26 cellular contexts compared by ENCODE assay signal in genomic region chr15:84606653-84607120, GRCh38. TPM values are rescaled to one million over a fixed set of nuclear protein-coding genes. Genes with fewer than 3 reads are reported as not detected.
DNase-seq lines count a peak whose midpoint lies in the region; ATAC-seq and TF ChIP-seq lines count a peak whose summit lies in the region.
"Had no signal": no experiment of that assay in that cellular context is flagged by ENCODE, and none has a peak within 500 bp of the region (broad histone marks: within the 10 kb centered on the region; RNA-seq: fewer than 3 reads in every experiment).

No MANE protein-coding gene starts in this region.

- H3K36me3 ChIP-seq in sigmoid colon (peaks cover 0 to 40% (median 2%) of the 10 kb centered on the region in 4 donors), left lung (peaks cover 0 to 13% of the 10 kb centered on the region in 2 donors)

- no peak overlapping the region for H3K4me3 ChIP-seq in sigmoid colon
- no peak overlapping the region for H3K4me3 ChIP-seq in left lung
- H3K4me3 ChIP-seq: adrenal gland, dorsolateral prefrontal cortex, psoas muscle, spleen had no signal

- H3K27me3 ChIP-seq in sigmoid colon (no peaks in the 10 kb centered on the region), left lung (no peaks in the 10 kb centered on the region)
- H3K27me3 ChIP-seq: adrenal gland, dorsolateral prefrontal cortex, foreskin keratinocyte, spleen had no signal

- no peak for TF ChIP-seq POLR2A in sigmoid colon (IDR thresholded peaks at IDR 0.05)

- intact Hi-C loops in left colon (cut with DNase I, micrococcal nuclease) (no loop called here), sigmoid colon (cut with DNase I) (no loop called here), left lung (cut with DNase I) (no loop called here)

- 20 to 65% methylated on average over 8 of the region's 8 CpGs for WGBS in sigmoid colon, 2 donors

- H3K27ac ChIP-seq in sigmoid colon, result no peak overlapping the region
- no peak overlapping the region for H3K27ac ChIP-seq in left lung
- H3K27ac ChIP-seq: adrenal gland, dorsolateral prefrontal cortex, foreskin keratinocyte, psoas muscle, spleen had no signal

- ATAC-seq in left colon (peak; percentile 92), left lung (no peak)
- ATAC-seq: foreskin keratinocyte; naive thymus-derived CD8-positive, alpha-beta T cell; psoas muscle had no signal

- TF ChIP-seq EP300 in sigmoid colon (IDR thresholded peaks at IDR 0.05), result no peak

- DNase-seq in NCI-H146 (lab: John Stamatoyannopoulos, UW), result peak; percentile 8
- no peak for DNase-seq in NCI-H146 treated with DMSO at 0.1 percent for 48 hours (lab: John Stamatoyannopoulos, UW; ENCODE audit: unreplicated experiment)
- peak; percentile 91 for DNase-seq in HuH-7.5 (ENCODE audit: low spot score)
- DNase-seq in left colon, result no peak
- DNase-seq in sigmoid colon, result peak; percentile 17
- DNase-seq in NCI-H774 (lab: John Stamatoyannopoulos, UW), result no peak
- DNase-seq in left lung, result no peak
- no peak for DNase-seq in UCSD-AML1 (lab: John Stamatoyannopoulos, UW; ENCODE audit: unreplicated experiment)
- DNase-seq: 8988T; activated CD4-positive, alpha-beta T cell treated with anti-CD3 and anti-CD28 coated beads for 48 hours; activated effector memory CD4-positive, alpha-beta T cell treated with Interleukin-2 at 50 U/mL for 16 hours; DMS 273 treated with DMSO at 0.1 percent for 48 hours; foreskin keratinocyte; hypothalamus; KG1; naive thymus-derived CD8-positive, alpha-beta T cell; NCI-H1694 treated with DMSO at 0.1 percent for 48 hours; NCI-H2227 treated with DMSO at 0.1 percent for 48 hours; NCI-H82; OCI-M1; psoas muscle; SHP77; spleen; stimulated activated CD4-positive, alpha-beta T cell treated with anti-CD3 and anti-CD28 coated beads, Interleukin-4, amount 100 ng/mL, for 24 hours had no signal

- no peak for TF ChIP-seq CTCF in sigmoid colon (IDR thresholded peaks at IDR 0.05)
- no peak for TF ChIP-seq CTCF in left lung (IDR thresholded peaks at IDR 0.05)

- peaks cover 0 to 7% (median 3%) of the 10 kb centered on the region in 4 donors for H3K4me1 ChIP-seq in sigmoid colon
- H3K4me1 ChIP-seq in left lung, result peaks cover under 1 to 7% of the 10 kb centered on the region in 2 donors
- H3K4me1 ChIP-seq: foreskin keratinocyte had no signal

- H3K9me3 ChIP-seq in sigmoid colon (no peaks in the 10 kb centered on the region), left lung (no peaks in the 10 kb centered on the region)
- H3K9me3 ChIP-seq: adrenal gland, psoas muscle, spleen had no signal

RNA-seq across cellular contexts. Expression of gene ZSCAN2, which starts 5.9 kb away (rescaled TPM):
- total RNA-seq in left colon (1 to 10 TPM; 5.4 to 8.2 TPM), sigmoid colon (10 to 100 TPM in 1 of 4 donors, 1 to 10 TPM in 3; 4.2 to 17.0 (median 6.8) TPM), left lung (1 to 10 TPM; 5.8 to 7.6 TPM)
- 1 to 10 TPM; 2.4 to 6.9 (median 4.2) TPM for polyA plus RNA-seq in sigmoid colon

RNA-seq across cellular contexts. Expression of gene WDR73, which starts 47.4 kb away (rescaled TPM):
- 10 to 100 TPM; 17.0 to 20.5 TPM for total RNA-seq in left colon
- 10 to 100 TPM; 16.8 to 22.7 (median 19.2) TPM for total RNA-seq in sigmoid colon
- polyA plus RNA-seq in sigmoid colon, result 10 to 100 TPM in 2 of 3 donors, 1 to 10 TPM in 1; 6.7 to 18.7 (median 10.8) TPM
- 10 to 100 TPM; 25.5 to 25.7 TPM for total RNA-seq in left lung

RNA-seq across cellular contexts. Expression of gene NMB, which starts 51.3 kb away (rescaled TPM):
- total RNA-seq in left colon (1 to 10 TPM; 1.8 to 2.8 TPM), sigmoid colon (1 to 10 TPM; 3.0 to 8.9 (median 8.0) TPM), left lung (1 to 10 TPM; 4.6 to 6.6 TPM)
- 1 to 10 TPM in 2 of 3 donors, under 1 TPM in 1; 0.69 to 8.2 (median 1.2) TPM for polyA plus RNA-seq in sigmoid colon

Comparison
In these comparisons a context has a peak if more than half of its experiments do, and no peak if none do; other contexts are left out.
1. DNase-seq: peak in NCI-H146 (single experiment), HuH-7.5 (single experiment) and sigmoid colon (single experiment); none in NCI-H146 treated with DMSO at 0.1 percent for 48 hours (single experiment), left colon (0 of 2), NCI-H774 (single experiment), left lung (0 of 2) and UCSD-AML1 (single experiment).